Comparison of ENCODE assay signal across 28 cellular contexts in the genomic region with DNA sequence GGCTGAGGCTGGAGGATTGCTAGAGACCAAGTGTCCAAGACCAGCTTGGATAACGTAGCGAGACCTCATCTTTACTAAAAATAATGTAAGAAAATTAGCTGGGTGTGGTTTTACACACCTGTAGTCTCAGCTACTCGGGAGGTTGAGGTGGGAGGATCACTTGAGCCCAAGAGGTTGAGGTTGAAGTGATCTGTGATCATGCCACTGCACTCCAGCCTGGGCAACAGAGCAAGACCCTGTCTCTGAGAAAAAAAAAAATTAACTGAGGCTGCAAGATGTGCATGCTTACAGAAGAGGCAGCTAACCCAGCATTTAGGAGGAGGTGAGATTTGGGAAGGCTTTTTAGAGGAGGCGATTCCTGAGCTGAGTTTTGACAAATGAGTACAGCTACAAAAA. TPM values are rescaled to one million over a fixed set of nuclear protein-coding genes. Genes with fewer than 3 reads are reported as not detected.
"Had no signal": no experiment of that assay in that cellular context is flagged by ENCODE, and none has a peak within 500 bp of the region (broad histone marks: within the 10 kb centered on the region; RNA-seq: fewer than 3 reads in every experiment).

No MANE protein-coding gene starts in this region.

- ATAC-seq: esophagus mucosa; gastroesophageal sphincter; left lung; lower lobe of right lung; naive thymus-derived CD8-positive, alpha-beta T cell; sciatic nerve; stimulated activated naive CD8-positive, alpha-beta T cell treated with anti-CD3 and anti-CD28 coated beads, Interleukin-15, amount 100 ng/mL, for 72 hours had no signal

- H3K4me1 Mint-ChIP-seq: immature natural killer cell; nephron progenitor cell; stimulated activated naive CD8-positive, alpha-beta T cell treated with anti-CD3 and anti-CD28 coated beads, Interleukin-15, amount 100 ng/mL, for 72 hours had no signal

- H3K9me3 Mint-ChIP-seq: endodermal cell; immature natural killer cell; naive thymus-derived CD8-positive, alpha-beta T cell; nephron progenitor cell; stimulated activated naive CD8-positive, alpha-beta T cell treated with anti-CD3 and anti-CD28 coated beads, Interleukin-15, amount 100 ng/mL, for 72 hours had no signal

- H3K36me3 ChIP-seq: gastroesophageal sphincter, left lung, lower lobe of right lung, suprapubic skin had no signal

- DNase-seq: central memory CD4-positive, alpha-beta T cell; effector CD8-positive, alpha-beta T cell; endodermal cell; foreskin fibroblast; hypothalamus; immature natural killer cell; left lung; lower lobe of right lung; naive thymus-derived CD8-positive, alpha-beta T cell; nephron progenitor cell; nucleus accumbens; posterior cingulate gyrus; psoas muscle; stimulated activated CD4-positive, alpha-beta T cell treated with anti-CD3 and anti-CD28 coated beads, Interleukin-12 subunit alpha, Interleukin-12 subunit beta, amount 100 ng/mL, for 4 hours; stimulated activated CD4-positive, alpha-beta T cell treated with anti-CD3 and anti-CD28 coated beads, Interleukin-1b, Interleukin-23, amount 100 ng/mL, for 48 hours; stimulated activated CD4-positive, alpha-beta T cell treated with anti-CD3 and anti-CD28 coated beads, Interleukin-4, amount 100 ng/mL, for 1 hour; stimulated activated CD8-positive, alpha-beta memory T cell treated with anti-CD3 and anti-CD28 coated beads, Interleukin-4, amount 100 ng/mL, for 48 hours; stimulated activated naive CD4-positive, alpha-beta T cell; stimulated activated naive CD8-positive, alpha-beta T cell treated with anti-CD3 and anti-CD28 coated beads, Interleukin-15, amount 100 ng/mL, for 72 hours; trophoblast cell had no signal

- H3K27me3 Mint-ChIP-seq: stimulated activated naive CD8-positive, alpha-beta T cell treated with anti-CD3 and anti-CD28 coated beads, Interleukin-15, amount 100 ng/mL, for 72 hours had no signal

- H3K27ac Mint-ChIP-seq: endodermal cell; immature natural killer cell; naive thymus-derived CD8-positive, alpha-beta T cell had no signal

- H3K36me3 Mint-ChIP-seq: immature natural killer cell; naive thymus-derived CD8-positive, alpha-beta T cell had no signal

- H3K27ac ChIP-seq: epithelial cell of prostate, gastroesophageal sphincter, left lung, lower lobe of right lung, psoas muscle, suprapubic skin had no signal

- H3K27me3 ChIP-seq: gastroesophageal sphincter, left lung, suprapubic skin had no signal

- H3K4me1 ChIP-seq: left lung, lower lobe of right lung, psoas muscle had no signal

- FAIRE-seq: colon, keratinocyte had no signal

- H3K4me3 Mint-ChIP-seq: endodermal cell; immature natural killer cell; naive thymus-derived CD8-positive, alpha-beta T cell; nephron progenitor cell; stimulated activated naive CD8-positive, alpha-beta T cell treated with anti-CD3 and anti-CD28 coated beads, Interleukin-15, amount 100 ng/mL, for 72 hours had no signal

- H3K4me3 ChIP-seq: gastroesophageal sphincter, left lung, lower lobe of right lung, psoas muscle, smooth muscle cell, suprapubic skin had no signal

- H3K9me3 ChIP-seq: gastroesophageal sphincter, left lung, lower lobe of right lung, psoas muscle, suprapubic skin had no signal

- H3K4me2 ChIP-seq: smooth muscle cell had no signal

RNA-seq across cellular contexts. Expression of gene AK4, which starts 9.5 kb away (rescaled TPM):
- polyA plus RNA-seq: naive thymus-derived CD8-positive, alpha-beta T cell had no signal
